ENCODE assay signal across 22 cellular contexts in the genomic region with DNA sequence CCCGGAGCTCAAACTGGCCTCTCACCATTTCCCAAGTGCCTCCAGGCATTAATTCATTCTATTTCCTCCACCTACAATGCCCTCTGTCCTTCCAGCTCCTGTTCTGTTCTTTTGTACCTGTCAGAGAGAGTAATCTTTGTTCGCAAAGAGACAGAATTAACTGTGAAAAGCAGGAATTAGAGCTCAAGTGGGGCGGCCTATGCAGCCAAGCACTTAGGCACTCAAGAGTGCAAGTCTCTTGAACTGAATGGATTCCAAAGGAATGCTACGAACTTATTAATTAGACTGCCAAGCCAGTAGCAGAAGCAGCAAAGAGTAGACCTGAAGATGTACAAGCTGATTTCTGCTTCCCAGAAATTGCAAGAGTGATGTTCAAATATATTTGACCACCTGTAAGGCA.
"Had no signal": no experiment of that assay in that cellular context is flagged by ENCODE, and none has a peak within 500 bp of the region (broad histone marks: within the 10 kb centered on the region; RNA-seq: fewer than 3 reads in every experiment).

No MANE protein-coding gene starts in this region.

- H3K9me3 ChIP-seq: Peyer's patch, SJCRH30 had no signal

- H3K27ac ChIP-seq: PC-9, Peyer's patch, SJCRH30 had no signal

- H3K36me3 ChIP-seq: Peyer's patch, SJCRH30 had no signal

- H3K4me1 ChIP-seq: Peyer's patch, SJCRH30 had no signal

- ATAC-seq: Right ventricle myocardium inferior, SK-N-SH treated with all-trans-retinoic acid at 6 μM for 48 hours had no signal

- DNase-seq: KBM-7, NCI-H1048, NCI-H1105, NCI-H1417, NCI-H1436 treated with DMSO at 0.1 percent for 48 hours, NCI-H1694, NCI-H187 treated with DMSO at 0.1 percent for 48 hours, NCI-H2029 treated with DMSO at 0.1 percent for 48 hours, NCI-H2107, NCI-H2171 treated with DMSO at 0.1 percent for 48 hours, NCI-H226, NCI-H446, NCI-H510A, NCI-H524 treated with DMSO at 0.1 percent for 48 hours, NCI-H69, NCI-H774, PC-9, Peyer's patch, SHP77 treated with DMSO at 0.1 percent for 48 hours, SJCRH30 had no signal

- H3K4me3 ChIP-seq: PC-9, Peyer's patch, SJCRH30 had no signal

- H3K27me3 ChIP-seq: Peyer's patch, SJCRH30 had no signal
